25 cellular contexts compared by ENCODE assay signal in genomic region chr17:61168506-61168905, GRCh38.
DNase-seq lines count a peak whose midpoint lies in the region; ATAC-seq and TF ChIP-seq lines count a peak whose summit lies in the region.
"Had no signal": no experiment of that assay in that cellular context is flagged by ENCODE, and none has a peak within 500 bp of the region (broad histone marks: within the 10 kb centered on the region; RNA-seq: fewer than 3 reads in every experiment).

No MANE protein-coding gene starts in this region.

- H3K9ac ChIP-seq in SK-N-SH (no peak overlapping the region), trophoblast cell (ENCODE audit: low read length) (no peak overlapping the region)

- no peaks in the 10 kb centered on the region for H3K79me1 ChIP-seq in trophoblast cell (ENCODE audit: low read length)

- no peak for TF ChIP-seq RAD21 in SK-N-SH (IDR thresholded peaks at IDR 0.05; ENCODE audit: low read length)

- H3K4me1 ChIP-seq in SK-N-SH (ENCODE audit: control insufficient read depth in 1 of 2, insufficient read depth in 2 of 2, low read depth in 1 of 2, low read length in 1 of 2): peaks cover 0 to 3% of the 10 kb centered on the region in 2 experiments; a peak in 2 of 4 replicates
- H3K4me1 ChIP-seq in foreskin keratinocyte: no peaks in the 10 kb centered on the region
- no peaks in the 10 kb centered on the region for H3K4me1 ChIP-seq in trophoblast cell (ENCODE audit: control insufficient read depth in 1 of 2, insufficient read depth in 2 of 2, low read length in 2 of 2)
- H3K4me1 ChIP-seq in suprapubic skin: no peaks in the 10 kb centered on the region
- H3K4me1 ChIP-seq: Caco-2, HAP-1, lower lobe of right lung, tibial artery had no signal

- H2BK5ac ChIP-seq in trophoblast cell (ENCODE audit: low read depth, low read length, poor library complexity): no peak overlapping the region

- no peaks in the 10 kb centered on the region for H4K20me1 ChIP-seq in SK-N-SH (ENCODE audit: insufficient read depth)

- no peak overlapping the region for H4K8ac ChIP-seq in trophoblast cell (ENCODE audit: low read depth, low read length)

- ATAC-seq in activated T-cell treated with anti-CD3 and anti-CD28 coated beads, Interleukin-2, amount 50 U/mL, for 72 hours (replicated peaks in 1 of 2): peak; percentile 20 to 73
- ATAC-seq in foreskin keratinocyte: peak; percentile 12
- peak; percentile 48 to 71 for ATAC-seq in stimulated activated naive B cell treated with anti-CD40 and anti-IgM and Interleukin-4, amounts not matched to agents 10 μg/mL and 1 μg/mL and 100 μg/mL, for 72 hours (replicated peaks)
- no peak for ATAC-seq in HG02610 (IDR thresholded peaks at IDR 0.05; ENCODE audit: unreplicated experiment)
- ATAC-seq: activated CD4-positive, alpha-beta T cell treated with anti-CD3 and anti-CD28 coated beads for 36 hours; activated CD8-positive, alpha-beta memory T cell treated with anti-CD3 and anti-CD28 coated beads, Interleukin-2, amount 10 ng/mL, durations not matched to agents 7 days and 5 days; lower lobe of right lung had no signal

- H3K79me2 ChIP-seq in SK-N-SH (ENCODE audit: insufficient read depth): no peaks in the 10 kb centered on the region
- H3K79me2 ChIP-seq in trophoblast cell (ENCODE audit: control insufficient read depth, insufficient read depth, low read length, poor library complexity): no peaks in the 10 kb centered on the region

- H3K36me3 Mint-ChIP-seq in activated T-cell treated with anti-CD3 and anti-CD28 coated beads, Interleukin-2, amount 50 U/mL, for 72 hours (ENCODE audit: insufficient read depth in 2 of 2): peaks cover 2% of the 10 kb centered on the region in 2 donors
- peaks cover 3 to 21% of the 10 kb centered on the region in 2 donors for H3K36me3 Mint-ChIP-seq in stimulated activated naive B cell treated with anti-CD40 and anti-IgM and Interleukin-4, amounts not matched to agents 10 μg/mL and 1 μg/mL and 100 μg/mL, for 72 hours

- H3K27ac ChIP-seq in SK-N-SH (ENCODE audit: low read depth in 2 of 2, low read length in 1 of 2) (no peak overlapping the region), foreskin keratinocyte (no peak overlapping the region), trophoblast cell (ENCODE audit: low read depth, low read length) (no peak overlapping the region), suprapubic skin (no peak overlapping the region)
- H3K27ac ChIP-seq: 22Rv1, epithelial cell of prostate, lower lobe of right lung, neutrophil, RWPE1, tibial artery had no signal

- WGBS in SK-N-SH (ENCODE audit: low lambda C conversion rate): 74% methylated on average over 2 of the region's 2 CpGs
- WGBS in trophoblast cell (ENCODE audit: extremely low coverage, insufficient coverage, insufficient read length): no CpG with 5 or more reads among the region's 2 CpGs
- WGBS in suprapubic skin: 87% methylated on average over 2 of the region's 2 CpGs

- H3F3A ChIP-seq in SK-N-SH (replicated peaks; ENCODE audit: insufficient read depth): no peaks in the 10 kb centered on the region

- no peak overlapping the region for H2BK12ac ChIP-seq in trophoblast cell (ENCODE audit: low read length)

- no peaks in the 10 kb centered on the region for H3K36me3 ChIP-seq in SK-N-SH (replicated peaks in 1 of 2; ENCODE audit: control insufficient read depth in 1 of 2, insufficient read depth in 2 of 2, low read length in 1 of 2)
- H3K36me3 ChIP-seq in trophoblast cell (ENCODE audit: control insufficient read depth in 1 of 2, insufficient read depth in 2 of 2, low read length in 2 of 2): peaks cover 0 to 2% of the 10 kb centered on the region in 2 experiments
- peaks cover 3% of the 10 kb centered on the region for H3K36me3 ChIP-seq in suprapubic skin
- H3K36me3 ChIP-seq: HAP-1, lower lobe of right lung, neutrophil, tibial artery had no signal

- H3K9me2 ChIP-seq in SK-N-SH: no peaks in the 10 kb centered on the region

- H3K4me2 ChIP-seq in SK-N-SH: no peak overlapping the region
- H3K4me2 ChIP-seq in trophoblast cell (ENCODE audit: low read length): no peak overlapping the region

- no peak overlapping the region for H3K18ac ChIP-seq in trophoblast cell (ENCODE audit: low read length)

- no peak for DNase-seq in activated T-cell treated with anti-CD3 and anti-CD28 coated beads, Interleukin-2, amount 50 U/mL, for 72 hours
- DNase-seq in activated T-cell treated with anti-CD3 and anti-CD28 coated beads for 4 hours (no peak), SK-N-SH (no peak), foreskin keratinocyte (peak in 1 of 2 donors; percentile 5), trophoblast cell (no peak), suprapubic skin (ENCODE audit: low spot score in 2 of 2) (no peak)
- no peak for DNase-seq in stimulated activated naive B cell treated with anti-CD40 and anti-IgM and Interleukin-4, amounts not matched to agents 10 μg/mL and 1 μg/mL and 100 μg/mL, for 72 hours
- DNase-seq: activated CD4-positive, alpha-beta T cell treated with anti-CD3 and anti-CD28 coated beads for 36 hours; activated CD8-positive, alpha-beta memory T cell treated with anti-CD3 and anti-CD28 coated beads, Interleukin-2, amount 10 ng/mL, durations not matched to agents 7 days and 5 days; Caco-2; KG1; lower lobe of right lung; MV-4-11; NCI-H1930; NCI-H510A; retina; stimulated activated CD4-positive, alpha-beta T cell treated with anti-CD3 and anti-CD28 coated beads, Interleukin-15, amount 100 ng/mL, for 24 hours; tibial artery had no signal

- CTCF ChIA-PET in SK-N-SH (lab: Yijun Ruan, JAX): interaction anchor here (1.0 kb wide), 1 partner anchor 11 kb away, joined by 5 read pairs; no protein-coding TSS in a partner anchor

- H3K4me3 ChIP-seq in SK-N-SH (ENCODE audit: low read depth in 2 of 2, low read length in 1 of 2) (no peak overlapping the region), trophoblast cell (ENCODE audit: low read depth, low read length) (no peak overlapping the region), suprapubic skin (no peak overlapping the region)
- H3K4me3 ChIP-seq: HAP-1, lower lobe of right lung, tibial artery had no signal

- H3K4ac ChIP-seq in trophoblast cell (ENCODE audit: low read depth, low read length): no peak overlapping the region

- no peak overlapping the region for H4K91ac ChIP-seq in trophoblast cell (ENCODE audit: low read depth, low read length)

- H3K27me3 ChIP-seq in SK-N-SH (ENCODE audit: insufficient read depth) (no peaks in the 10 kb centered on the region), foreskin keratinocyte (no peaks in the 10 kb centered on the region), trophoblast cell (ENCODE audit: insufficient read depth, low read length) (no peaks in the 10 kb centered on the region), suprapubic skin (no peaks in the 10 kb centered on the region)
- H3K27me3 ChIP-seq: neutrophil, tibial artery had no signal

- POLR2A ChIA-PET in SK-N-SH (lab: Yijun Ruan, JAX): no interaction called here

- H3K23ac ChIP-seq in trophoblast cell (ENCODE audit: low read length): no peak overlapping the region

- H4K12ac ChIP-seq in trophoblast cell (ENCODE audit: low read depth, low read length): no peak overlapping the region

- TF ChIP-seq CTCF in SK-N-SH (IDR thresholded peaks at IDR 0.05): no peak
- no peak for TF ChIP-seq CTCF in foreskin keratinocyte (conservative IDR thresholded peaks at IDR 0.05)
- TF ChIP-seq CTCF in suprapubic skin (IDR thresholded peaks at IDR 0.05): no peak

- TF ChIP-seq EP300 in SK-N-SH (IDR thresholded peaks at IDR 0.05; ENCODE audit: borderline replicate concordance in 1 of 2, low read depth in 1 of 2, low read length in 1 of 2) (no peak), suprapubic skin (IDR thresholded peaks at IDR 0.05) (no peak)

- no peaks in the 10 kb centered on the region for H3K9me3 ChIP-seq in SK-N-SH
- no peaks in the 10 kb centered on the region for H3K9me3 ChIP-seq in trophoblast cell (ENCODE audit: insufficient read depth, low read depth, low read length)
- no peaks in the 10 kb centered on the region for H3K9me3 ChIP-seq in suprapubic skin
- H3K9me3 ChIP-seq: Caco-2, HAP-1, lower lobe of right lung, neutrophil had no signal

- H2AFZ ChIP-seq in SK-N-SH (ENCODE audit: low read depth): no peak overlapping the region
- no peak overlapping the region for H2AFZ ChIP-seq in trophoblast cell (ENCODE audit: insufficient read depth, low read length, poor library complexity)

- no peak overlapping the region for H3K4me3 Mint-ChIP-seq in activated T-cell treated with anti-CD3 and anti-CD28 coated beads, Interleukin-2, amount 50 U/mL, for 72 hours
- no peak overlapping the region for H3K4me3 Mint-ChIP-seq in stimulated activated naive B cell treated with anti-CD40 and anti-IgM and Interleukin-4, amounts not matched to agents 10 μg/mL and 1 μg/mL and 100 μg/mL, for 72 hours
- H3K4me3 Mint-ChIP-seq: activated CD4-positive, alpha-beta T cell treated with anti-CD3 and anti-CD28 coated beads for 36 hours; activated CD8-positive, alpha-beta memory T cell treated with anti-CD3 and anti-CD28 coated beads, Interleukin-2, amount 10 ng/mL, durations not matched to agents 7 days and 5 days; B cell had no signal

- no peaks in the 10 kb centered on the region for H3K27me3 Mint-ChIP-seq in activated T-cell treated with anti-CD3 and anti-CD28 coated beads, Interleukin-2, amount 50 U/mL, for 72 hours (ENCODE audit: low read depth)
- H3K27me3 Mint-ChIP-seq in stimulated activated naive B cell treated with anti-CD40 and anti-IgM and Interleukin-4, amounts not matched to agents 10 μg/mL and 1 μg/mL and 100 μg/mL, for 72 hours: no peaks in the 10 kb centered on the region
- H3K27me3 Mint-ChIP-seq: activated CD4-positive, alpha-beta T cell treated with anti-CD3 and anti-CD28 coated beads for 36 hours; activated CD8-positive, alpha-beta memory T cell treated with anti-CD3 and anti-CD28 coated beads, Interleukin-2, amount 10 ng/mL, durations not matched to agents 7 days and 5 days; B cell had no signal

- H3K9me3 Mint-ChIP-seq in activated T-cell treated with anti-CD3 and anti-CD28 coated beads, Interleukin-2, amount 50 U/mL, for 72 hours: peaks cover 1 to 6% of the 10 kb centered on the region in 2 donors
- H3K9me3 Mint-ChIP-seq in stimulated activated naive B cell treated with anti-CD40 and anti-IgM and Interleukin-4, amounts not matched to agents 10 μg/mL and 1 μg/mL and 100 μg/mL, for 72 hours: peaks cover 4 to 5% of the 10 kb centered on the region in 2 donors

- peak overlapping the region; percentile 70 for H3K27ac Mint-ChIP-seq in activated T-cell treated with anti-CD3 and anti-CD28 coated beads, Interleukin-2, amount 50 U/mL, for 72 hours
- no peak overlapping the region for H3K27ac Mint-ChIP-seq in stimulated activated naive B cell treated with anti-CD40 and anti-IgM and Interleukin-4, amounts not matched to agents 10 μg/mL and 1 μg/mL and 100 μg/mL, for 72 hours
- H3K27ac Mint-ChIP-seq: activated CD4-positive, alpha-beta T cell treated with anti-CD3 and anti-CD28 coated beads for 36 hours; activated CD8-positive, alpha-beta memory T cell treated with anti-CD3 and anti-CD28 coated beads, Interleukin-2, amount 10 ng/mL, durations not matched to agents 7 days and 5 days; B cell had no signal

- no peak overlapping the region for H2AK5ac ChIP-seq in trophoblast cell (ENCODE audit: low read length)

- no peak overlapping the region for H2BK120ac ChIP-seq in trophoblast cell (ENCODE audit: insufficient read depth, low read length, poor library complexity)

- no peak for TF ChIP-seq POLR2A in suprapubic skin (IDR thresholded peaks at IDR 0.05)

- H3K4me1 Mint-ChIP-seq in activated T-cell treated with anti-CD3 and anti-CD28 coated beads, Interleukin-2, amount 50 U/mL, for 72 hours (ENCODE audit: low read depth): peaks cover 16% of the 10 kb centered on the region
- no peaks in the 10 kb centered on the region for H3K4me1 Mint-ChIP-seq in stimulated activated naive B cell treated with anti-CD40 and anti-IgM and Interleukin-4, amounts not matched to agents 10 μg/mL and 1 μg/mL and 100 μg/mL, for 72 hours
- H3K4me1 Mint-ChIP-seq: activated CD4-positive, alpha-beta T cell treated with anti-CD3 and anti-CD28 coated beads for 36 hours; B cell had no signal

- H3K14ac ChIP-seq in trophoblast cell (ENCODE audit: low read length): no peak overlapping the region
